In genomic region chr4:148441986-148442829, GRCh38 we compare ENCODE assay signal across 1 cellular context.
TF ChIP-seq lines count a peak whose summit lies in the region.

Gene NR3C2 (minus strand): TSS chr4:148442414.

TF ChIP-seq in H1, 55 proteins besides CTCF, POLR2A, EP300 and RAD21 (continued from another document):
- TF ChIP-seq RBBP5 (IDR thresholded peaks at IDR 0.05; ENCODE audit: borderline replicate concordance, low read depth, low read length) (peak; percentile 94; the same call in 1 of the 2 replicates), HDAC6 (IDR thresholded peaks at IDR 0.05; ENCODE audit: low read depth, low read length) (no peak), PHF8 (conservative IDR thresholded peaks at IDR 0.05; ENCODE audit: low read depth, low read length) (peak; percentile 71), KDM1A (IDR thresholded peaks at IDR 0.05; ENCODE audit: borderline replicate concordance, low read length) (0 out of 2 replicates have a peak, but pooled peaks have one; percentile 46), SP4 (IDR thresholded peaks at IDR 0.05; ENCODE audit: low read length) (no peak), SP2 (IDR thresholded peaks at IDR 0.05; ENCODE audit: low read length) (peak; percentile 79), TEAD4 (IDR thresholded peaks at IDR 0.05; ENCODE audit: low read depth, low read length) (no peak), HDAC2 (IDR thresholded peaks at IDR 0.05; ENCODE audit: borderline replicate concordance in 1 of 2, low read depth in 2 of 2, low read length in 2 of 2) (peak in 1 of 2 experiments; percentile 70; a peak in 2 of 4 replicates), TAF7 (optimal IDR thresholded peaks at IDR 0.05; ENCODE audit: borderline replicate concordance, low read depth, low read length) (peak; percentile 48), SIN3A (conservative IDR thresholded peaks at IDR 0.05 in 1 of 2, IDR thresholded peaks at IDR 0.05 in 1 of 2; ENCODE audit: low read depth in 1 of 2, low read length in 2 of 2) (0 out of 4 replicates have a peak, but pooled peaks have one; percentile 57 to 58), CHD2 (IDR thresholded peaks at IDR 0.05; ENCODE audit: low read length) (peak; percentile 86), SIX5 (IDR thresholded peaks at IDR 0.05; ENCODE audit: low read depth, low read length) (no peak), EGR1 (IDR thresholded peaks at IDR 0.05; ENCODE audit: borderline replicate concordance, low read depth, low read length) (no peak), CBX5 (IDR thresholded peaks at IDR 0.05; ENCODE audit: low read depth, low read length) (no peak), SUZ12 (IDR thresholded peaks at IDR 0.05; ENCODE audit: low read length) (peak; percentile 15; the same call in 1 of the 2 replicates)
- TF ChIP-seq, protein P1, sequence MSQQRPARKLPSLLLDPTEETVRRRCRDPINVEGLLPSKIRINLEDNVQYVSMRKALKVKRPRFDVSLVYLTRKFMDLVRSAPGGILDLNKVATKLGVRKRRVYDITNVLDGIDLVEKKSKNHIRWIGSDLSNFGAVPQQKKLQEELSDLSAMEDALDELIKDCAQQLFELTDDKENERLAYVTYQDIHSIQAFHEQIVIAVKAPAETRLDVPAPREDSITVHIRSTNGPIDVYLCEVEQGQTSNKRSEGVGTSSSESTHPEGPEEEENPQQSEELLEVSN (IDR thresholded peaks at IDR 0.05): no peak; the same call in 1 of the 2 replicates
